Comparison of ENCODE assay signal across 11 cellular contexts in genomic region chr13:101706651-101707050, GRCh38.
DNase-seq lines count a peak whose midpoint lies in the region; ATAC-seq, FAIRE-seq and TF ChIP-seq lines count a peak whose summit lies in the region.
"Had no signal": no experiment of that assay in that cellular context is flagged by ENCODE, and none has a peak within 500 bp of the region (broad histone marks: within the 10 kb centered on the region; RNA-seq: fewer than 3 reads in every experiment).

No MANE protein-coding gene starts in this region.

- under 1% methylated on average over 6 of the region's 6 CpGs for WGBS in GM12878 (ENCODE audit: insufficient coverage, insufficient replicate concordance, low lambda C conversion rate, missing lambda C conversion rate)

- no peaks in the 10 kb centered on the region for H3K27me3 ChIP-seq in GM12878 (replicated peaks in 1 of 2; ENCODE audit: control insufficient read depth in 2 of 2, insufficient read depth in 2 of 2, low read length in 1 of 2)
- H3K27me3 ChIP-seq in naive thymus-derived CD4-positive, alpha-beta T cell (ENCODE audit: control insufficient read depth in 2 of 2, insufficient read depth in 2 of 2, low read length in 2 of 2) = no peaks in the 10 kb centered on the region
- H3K27me3 ChIP-seq in ascending aorta = no peaks in the 10 kb centered on the region

- H3K9me3 Mint-ChIP-seq in naive thymus-derived CD4-positive, alpha-beta T cell = peaks cover 0 to 6% (median 0%) of the 10 kb centered on the region in 11 donors
- H3K9me3 Mint-ChIP-seq: type B pancreatic cell had no signal

- no peaks in the 10 kb centered on the region for H3K79me2 ChIP-seq in GM12878 (ENCODE audit: control insufficient read depth, insufficient read depth, low read length)

- H3K4me2 ChIP-seq in GM12878 (ENCODE audit: control insufficient read depth, insufficient read depth) = no peak overlapping the region

- FAIRE-seq in GM12878 (lab: Jason Lieb, UNC) = no peak

- TF ChIP-seq RAD21 in GM12878 (IDR thresholded peaks at IDR 0.05; ENCODE audit: insufficient read depth, low read depth, low read length) = no peak

- H2AFZ ChIP-seq in GM12878 (ENCODE audit: control insufficient read depth, low read depth, low read length) = no peak overlapping the region

- SMC1A ChIA-PET in GM12878 (lab: Charles Lee; ENCODE audit: uncharacterized antibody, unreplicated experiment) = interaction anchor here (0.8 to 2.5 kb wide), 8 partner anchors 11 to 146 kb away, joined by 3 to 9 read pairs (median 4); no protein-coding TSS in a partner anchor

- H3K4me1 ChIP-seq in GM12878 (ENCODE audit: control insufficient read depth, insufficient read depth, low read length) = no peaks in the 10 kb centered on the region
- no peaks in the 10 kb centered on the region for H3K4me1 ChIP-seq in naive thymus-derived CD4-positive, alpha-beta T cell (ENCODE audit: control insufficient read depth in 2 of 2, insufficient read depth in 2 of 2, low read length in 2 of 2)
- H3K4me1 ChIP-seq in ascending aorta = no peaks in the 10 kb centered on the region

- ATAC-seq in GM12878 = peak; percentile 42
- ATAC-seq in naive thymus-derived CD4-positive, alpha-beta T cell = peak; percentile 73
- ATAC-seq in HG02885 (IDR thresholded peaks at IDR 0.05; ENCODE audit: poor library complexity, unreplicated experiment) = no peak

- no TSS peak for BruUV-seq in GM12878 (replicated peaks; lab: Mats Ljungman, UMichigan)

- no peak for TF ChIP-seq EP300 in GM12878 (IDR thresholded peaks at IDR 0.05; ENCODE audit: borderline replicate concordance in 1 of 2, control insufficient read depth in 1 of 2, low read depth in 2 of 2, low read length in 2 of 2)

- in situ Hi-C loops in GM12878 (cut with MboI) = no loop called here

- no peak overlapping the region for H3K4me3 ChIP-seq in GM12878
- no peak overlapping the region for H3K4me3 ChIP-seq in naive thymus-derived CD4-positive, alpha-beta T cell (ENCODE audit: low read length)
- H3K4me3 ChIP-seq in ascending aorta = no peak overlapping the region

- H3K4me3 Mint-ChIP-seq in naive thymus-derived CD4-positive, alpha-beta T cell = peak overlapping the region in 1 of 10 donors; percentile 15
- H3K4me3 Mint-ChIP-seq: naive B cell, type B pancreatic cell had no signal

- H4K20me1 ChIP-seq in GM12878 (ENCODE audit: control insufficient read depth, insufficient read depth) = no peaks in the 10 kb centered on the region

- H3K9me3 ChIP-seq in GM12878 (replicated peaks; ENCODE audit: control insufficient read depth, insufficient read depth, low read length) (no peaks in the 10 kb centered on the region), ascending aorta (no peaks in the 10 kb centered on the region)
- no peaks in the 10 kb centered on the region for H3K9me3 ChIP-seq in naive thymus-derived CD4-positive, alpha-beta T cell (ENCODE audit: control insufficient read depth in 2 of 3, low read length in 3 of 3)

- RAD21 ChIA-PET in GM12878 (lab: Charles Lee; ENCODE audit: unreplicated experiment) = no interaction called here

- CTCF ChIA-PET in GM12878 (lab: Yijun Ruan, JAX) = interaction anchor here (0.8 to 2.7 kb wide), 8 partner anchors 9 to 233 kb away, joined by 3 to 17 read pairs (median 3); no protein-coding TSS in a partner anchor
- CTCF ChIA-PET in naive thymus-derived CD4-positive, alpha-beta T cell (lab: Charles Lee) = interaction anchor here (0.5 kb wide), 1 partner anchor 10 kb away, joined by 4 read pairs; no protein-coding TSS in a partner anchor

- H3K4me1 Mint-ChIP-seq in naive thymus-derived CD4-positive, alpha-beta T cell = peaks cover 3 to 14% (median 6%) of the 10 kb centered on the region in 7 donors

- TF ChIP-seq POLR2A in GM12878 (IDR thresholded peaks at IDR 0.05; ENCODE audit: low read depth, low read length) = no peak

- H3K36me3 ChIP-seq in GM12878 (ENCODE audit: control insufficient read depth in 2 of 2, insufficient read depth in 2 of 2, low read length in 1 of 2) = no peaks in the 10 kb centered on the region
- no peaks in the 10 kb centered on the region for H3K36me3 ChIP-seq in naive thymus-derived CD4-positive, alpha-beta T cell (ENCODE audit: control insufficient read depth in 2 of 3, insufficient read depth in 3 of 3, low read length in 3 of 3)
- H3K36me3 ChIP-seq in ascending aorta = peaks cover 6 to 15% of the 10 kb centered on the region in 2 donors

- peaks cover 0 to 4% (median 0%) of the 10 kb centered on the region in 5 donors for H3K36me3 Mint-ChIP-seq in naive thymus-derived CD4-positive, alpha-beta T cell
- H3K36me3 Mint-ChIP-seq: naive B cell, type B pancreatic cell had no signal

- peaks cover 0 to 17% (median 3%) of the 10 kb centered on the region in 5 donors for H3K27me3 Mint-ChIP-seq in naive thymus-derived CD4-positive, alpha-beta T cell

- TF ChIP-seq CTCF in GM12878 (IDR thresholded peaks at IDR 0.05 in 2 of 3, conservative IDR thresholded peaks at IDR 0.05 in 1 of 3; ENCODE audit: control insufficient read depth in 2 of 3, extremely low read depth in 1 of 3, insufficient read depth in 1 of 3, low read depth in 3 of 3, low read length in 3 of 3) (no peak), ascending aorta (IDR thresholded peaks at IDR 0.05) (no peak)

- no peak overlapping the region for H3K9ac ChIP-seq in GM12878 (ENCODE audit: control insufficient read depth, insufficient read depth, low read length)

- H3K27ac Mint-ChIP-seq in naive thymus-derived CD4-positive, alpha-beta T cell = peak overlapping the region in 2 of 9 donors; percentile 27 to 31
- H3K27ac Mint-ChIP-seq: naive B cell, type B pancreatic cell had no signal

- POLR2A ChIA-PET in GM12878 (lab: Charles Lee) = no interaction called here
- POLR2A ChIA-PET in naive thymus-derived CD4-positive, alpha-beta T cell (lab: Charles Lee) = no interaction called here

- DNase-seq in GM04503 (ENCODE audit: low read depth) = peak; percentile 94
- DNase-seq in Kasumi-1 (lab: John Stamatoyannopoulos, UW) = peak; percentile 97 to 98
- no peak for DNase-seq in GM12878 (ENCODE audit: low read depth, low spot score)
- peak in 4 of 9 donors; percentile 2 to 53 (median 10) for DNase-seq in naive thymus-derived CD4-positive, alpha-beta T cell
- DNase-seq in NCI-H128 (lab: John Stamatoyannopoulos, UW; ENCODE audit: unreplicated experiment) = no peak
- DNase-seq in stimulated activated CD4-positive, alpha-beta T cell treated with anti-CD3 and anti-CD28 coated beads, Interleukin-2, amount 100 ng/mL, for 48 hours = no peak
- no peak for DNase-seq in ascending aorta (ENCODE audit: low spot score in 2 of 2)
- DNase-seq: activated T-cell treated with anti-CD3 and anti-CD28 coated beads for 4 hours, naive B cell had no signal

- H3K27ac ChIP-seq in GM12878 (ENCODE audit: control insufficient read depth, insufficient read depth) (no peak overlapping the region), ascending aorta (no peak overlapping the region)
- H3K27ac ChIP-seq in naive thymus-derived CD4-positive, alpha-beta T cell (ENCODE audit: low read depth, low read length) = no peak overlapping the region

- intact Hi-C loops in GM12878 (cut with micrococcal nuclease; ENCODE audit: unreplicated experiment) = loop anchor here (5.0 kb wide), 1 partner anchor 79 kb away; no protein-coding TSS in a partner anchor
- intact Hi-C loops in naive thymus-derived CD4-positive, alpha-beta T cell (cut with micrococcal nuclease) = no loop called here
- intact Hi-C loops in ascending aorta (cut with DNase I) = no loop called here

TF ChIP-seq in GM12878, 131 proteins besides CTCF, POLR2A, EP300 and RAD21:
- TF ChIP-seq BCL3 (IDR thresholded peaks at IDR 0.05; ENCODE audit: borderline replicate concordance, insufficient read depth, low read depth, low read length, poor library complexity, severe bottlenecking) (no peak), BHLHE40 (IDR thresholded peaks at IDR 0.05; ENCODE audit: borderline replicate concordance in 1 of 2, low read depth in 2 of 2, low read length in 1 of 2) (peak; percentile 69 to 70; a peak in 3 of 4 replicates)

Comparison
In these comparisons a context has a peak if more than half of its experiments do, and no peak if none do; other contexts are left out.
1. DNase-seq: peak in GM04503 (single experiment) and Kasumi-1 (2 of 2); none in GM12878 (single experiment), NCI-H128 (single experiment), stimulated activated CD4-positive, alpha-beta T cell treated with anti-CD3 and anti-CD28 coated beads, Interleukin-2, amount 100 ng/mL, for 48 hours (0 of 2) and ascending aorta (0 of 2).